In the genomic region with DNA sequence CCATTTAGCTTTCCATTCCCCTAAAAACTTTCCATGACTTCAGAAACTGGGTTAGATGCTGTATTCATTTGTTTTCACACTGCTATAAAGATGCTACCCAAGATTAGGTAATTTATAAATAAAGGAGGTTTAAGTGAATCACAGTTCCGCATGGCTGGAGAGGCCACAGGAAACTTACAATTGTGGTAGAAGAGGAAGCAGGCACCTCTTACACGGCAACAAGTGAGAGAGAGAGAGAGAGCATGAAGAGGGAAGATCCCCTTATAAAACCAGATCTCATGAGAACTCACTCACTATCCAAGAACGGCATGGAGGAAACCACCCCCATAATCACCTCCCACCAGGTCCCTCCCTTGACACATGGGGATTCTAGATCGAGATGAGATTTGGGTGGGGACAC, we compare ENCODE assay signal across 23 cellular contexts.
DNase-seq lines count a peak whose midpoint lies in the region; ATAC-seq and TF ChIP-seq lines count a peak whose summit lies in the region.
"Had no signal": no experiment of that assay in that cellular context is flagged by ENCODE, and none has a peak within 500 bp of the region (broad histone marks: within the 10 kb centered on the region; RNA-seq: fewer than 3 reads in every experiment).

No MANE protein-coding gene starts in this region.

- H3K27ac ChIP-seq in ascending aorta: no peak overlapping the region
- H3K27ac ChIP-seq: C4-2B, left ventricle myocardium inferior, neutrophil, PC-9, spleen, uterus had no signal

- DNase-seq in SKM-1 treated with dmso at 0.1 percent for 144 hours (lab: John Stamatoyannopoulos, UW; ENCODE audit: unreplicated experiment) (peak; percentile 37), SKM-1 (lab: John Stamatoyannopoulos, UW; ENCODE audit: unreplicated experiment) (no peak), KBM-7 (peak; percentile 85), ascending aorta (ENCODE audit: low spot score in 2 of 2) (no peak), NCI-H774 (lab: John Stamatoyannopoulos, UW) (no peak), NCI-H2196 treated with DMSO at 0.1 percent for 48 hours (lab: John Stamatoyannopoulos, UW; ENCODE audit: unreplicated experiment) (no peak)
- DNase-seq in stimulated activated naive B cell treated with anti-CD40 and anti-IgM and Interleukin-4, amounts not matched to agents 10 μg/mL and 1 μg/mL and 100 μg/mL, for 72 hours: no peak
- DNase-seq: 8988T; activated CD4-positive, CD25-positive, alpha-beta regulatory T cell; activated CD8-positive, alpha-beta T cell treated with anti-CD3 and anti-CD28 coated beads, Interleukin-2, amount 10 ng/mL, durations not matched to agents 7 days and 5 days; activated T-cell treated with anti-CD3 and anti-CD28 coated beads, Interleukin-2, amount 50 U/mL, for 4 hours; HCEC 1CT; left ventricle myocardium inferior; NCI-H82; PC-9; spleen; substantia nigra; T-helper 9 cell; uterus had no signal

- H3K9me3 Mint-ChIP-seq in stimulated activated naive B cell treated with anti-CD40 and anti-IgM and Interleukin-4, amounts not matched to agents 10 μg/mL and 1 μg/mL and 100 μg/mL, for 72 hours: peaks cover 3 to 4% of the 10 kb centered on the region in 2 donors
- H3K9me3 Mint-ChIP-seq: activated naive CD4-positive, alpha-beta T cell treated with anti-CD3 and anti-CD28 coated beads, Interleukin-2, amount 50 U/mL, for 72 hours; activated T-cell treated with anti-CD3 and anti-CD28 coated beads, Interleukin-2, amount 50 U/mL, for 4 hours had no signal

- intact Hi-C loops in ascending aorta (cut with DNase I): no loop called here

- in situ Hi-C loops in KBM-7 (cut with MboI; ENCODE audit: low pct_unique_long_range_greater_than_20kb, low sequenced_read_pairs): no loop called here

- no peaks in the 10 kb centered on the region for H3K9me3 ChIP-seq in ascending aorta
- H3K9me3 ChIP-seq: left ventricle myocardium inferior, neutrophil, spleen, uterus had no signal

- no peak for TF ChIP-seq CTCF in ascending aorta (IDR thresholded peaks at IDR 0.05)

- H3K36me3 ChIP-seq in ascending aorta: no peaks in the 10 kb centered on the region
- H3K36me3 ChIP-seq: left ventricle myocardium inferior, neutrophil, spleen, uterus had no signal

- H3K4me3 ChIP-seq in ascending aorta: no peak overlapping the region
- H3K4me3 ChIP-seq: left ventricle myocardium inferior, PC-9, spleen, uterus had no signal

- H3K36me3 Mint-ChIP-seq in stimulated activated naive B cell treated with anti-CD40 and anti-IgM and Interleukin-4, amounts not matched to agents 10 μg/mL and 1 μg/mL and 100 μg/mL, for 72 hours: no peaks in the 10 kb centered on the region
- H3K36me3 Mint-ChIP-seq: activated naive CD4-positive, alpha-beta T cell treated with anti-CD3 and anti-CD28 coated beads, Interleukin-2, amount 50 U/mL, for 72 hours had no signal

- H3K27ac Mint-ChIP-seq in stimulated activated naive B cell treated with anti-CD40 and anti-IgM and Interleukin-4, amounts not matched to agents 10 μg/mL and 1 μg/mL and 100 μg/mL, for 72 hours: no peak overlapping the region
- H3K27ac Mint-ChIP-seq: activated CD8-positive, alpha-beta T cell treated with anti-CD3 and anti-CD28 coated beads, Interleukin-2, amount 10 ng/mL, durations not matched to agents 7 days and 5 days; activated naive CD4-positive, alpha-beta T cell treated with anti-CD3 and anti-CD28 coated beads, Interleukin-2, amount 50 U/mL, for 72 hours had no signal

- H3K27me3 ChIP-seq in ascending aorta: no peaks in the 10 kb centered on the region
- H3K27me3 ChIP-seq: neutrophil, spleen, uterus had no signal

- no peaks in the 10 kb centered on the region for H3K27me3 Mint-ChIP-seq in stimulated activated naive B cell treated with anti-CD40 and anti-IgM and Interleukin-4, amounts not matched to agents 10 μg/mL and 1 μg/mL and 100 μg/mL, for 72 hours

- no peak overlapping the region for H3K4me3 Mint-ChIP-seq in stimulated activated naive B cell treated with anti-CD40 and anti-IgM and Interleukin-4, amounts not matched to agents 10 μg/mL and 1 μg/mL and 100 μg/mL, for 72 hours
- H3K4me3 Mint-ChIP-seq: activated CD8-positive, alpha-beta T cell treated with anti-CD3 and anti-CD28 coated beads, Interleukin-2, amount 10 ng/mL, durations not matched to agents 7 days and 5 days; activated T-cell treated with anti-CD3 and anti-CD28 coated beads, Interleukin-2, amount 50 U/mL, for 4 hours had no signal

- no peaks in the 10 kb centered on the region for H3K4me1 ChIP-seq in ascending aorta
- H3K4me1 ChIP-seq: left ventricle myocardium inferior, spleen, uterus had no signal

- H3K4me1 Mint-ChIP-seq in stimulated activated naive B cell treated with anti-CD40 and anti-IgM and Interleukin-4, amounts not matched to agents 10 μg/mL and 1 μg/mL and 100 μg/mL, for 72 hours: no peaks in the 10 kb centered on the region

- peak; percentile 56 for ATAC-seq in HG02852 (IDR thresholded peaks at IDR 0.05; ENCODE audit: unreplicated experiment)
- peak; percentile 45 to 54 for ATAC-seq in stimulated activated naive B cell treated with anti-CD40 and anti-IgM and Interleukin-4, amounts not matched to agents 10 μg/mL and 1 μg/mL and 100 μg/mL, for 72 hours (replicated peaks)
- ATAC-seq: activated CD8-positive, alpha-beta T cell treated with anti-CD3 and anti-CD28 coated beads, Interleukin-2, amount 10 ng/mL, durations not matched to agents 7 days and 5 days; activated naive CD4-positive, alpha-beta T cell treated with anti-CD3 and anti-CD28 coated beads, Interleukin-2, amount 50 U/mL, for 72 hours; activated T-cell treated with anti-CD3 and anti-CD28 coated beads, Interleukin-2, amount 50 U/mL, for 4 hours had no signal

Comparison
In these comparisons a context has a peak if more than half of its experiments do, and no peak if none do; other contexts are left out.
1. DNase-seq: peak in SKM-1 treated with dmso at 0.1 percent for 144 hours (single experiment) and KBM-7 (single experiment); none in SKM-1 (single experiment), stimulated activated naive B cell treated with anti-CD40 and anti-IgM and Interleukin-4, amounts not matched to agents 10 μg/mL and 1 μg/mL and 100 μg/mL, for 72 hours (single experiment), ascending aorta (0 of 2), NCI-H774 (single experiment) and NCI-H2196 treated with DMSO at 0.1 percent for 48 hours (single experiment).